ENCODE assay signal across 20 cellular contexts in genomic region chr10:9824546-9825164, GRCh38.
DNase-seq lines count a peak whose midpoint lies in the region; ATAC-seq and TF ChIP-seq lines count a peak whose summit lies in the region.
"Had no signal": no experiment of that assay in that cellular context is flagged by ENCODE, and none has a peak within 500 bp of the region (broad histone marks: within the 10 kb centered on the region; RNA-seq: fewer than 3 reads in every experiment).

No MANE protein-coding gene starts in this region.

- H3K4me1 Mint-ChIP-seq in endodermal cell (peaks cover 6% of the 10 kb centered on the region), nephron (peaks cover 4% of the 10 kb centered on the region)
- H3K4me1 Mint-ChIP-seq: activated CD4-positive, alpha-beta T cell treated with anti-CD3 and anti-CD28 coated beads, Interleukin-2, amount 10 ng/mL, durations not matched to agents 24 days and 14 days; CD4-positive, alpha-beta memory T cell had no signal

- dilution Hi-C loops in IMR-90 (cut with HindIII; ENCODE audit: low sequenced_read_pairs, unreplicated experiment) = no loop called here

- no peak overlapping the region; the same call in 1 of the 2 replicates for H3K14ac ChIP-seq in IMR-90 (replicated peaks; ENCODE audit: low read depth, low read length)

- H4K20me1 ChIP-seq in BLaER1 treated with 17β-estradiol and CSF1 and Interleukin-3, amounts not matched to agents 10 nM and 100 nM = no peaks in the 10 kb centered on the region
- no peaks in the 10 kb centered on the region for H4K20me1 ChIP-seq in IMR-90 (ENCODE audit: insufficient read depth, low read length)

- H3K79me1 ChIP-seq in IMR-90 (ENCODE audit: low read depth in 1 of 2, low read length in 2 of 2) = no peaks in the 10 kb centered on the region

- H3K9ac ChIP-seq in BLaER1 treated with 17β-estradiol and CSF1 and Interleukin-3, amounts not matched to agents 10 nM and 100 nM = peak overlapping the region in 1 of 11 experiments; percentile 21; a peak in 1 of 22 replicates
- H3K9ac ChIP-seq in IMR-90 (ENCODE audit: low read depth, low read length) (no peak overlapping the region), endodermal cell (ENCODE audit: extremely low read depth, low read length, poor library complexity, severe bottlenecking) (no peak overlapping the region)

- H3K4me3 Mint-ChIP-seq in endodermal cell (no peak overlapping the region), nephron (no peak overlapping the region)
- H3K4me3 Mint-ChIP-seq: activated CD4-positive, alpha-beta T cell treated with anti-CD3 and anti-CD28 coated beads, Interleukin-2, amount 10 ng/mL, durations not matched to agents 24 days and 14 days; CD4-positive, alpha-beta memory T cell; dendritic cell treated with granulocyte-macrophage colony-stimulating factor and Interleukin-4, amounts not matched to agents 40 ng/mL and 50 ng/mL, for 4 days had no signal

- H3K9me1 ChIP-seq in IMR-90 (ENCODE audit: insufficient read depth, low read length) = no peaks in the 10 kb centered on the region

- H2BK20ac ChIP-seq in IMR-90 (ENCODE audit: low read depth, low read length) = no peak overlapping the region

- intact Hi-C loops in IMR-90 (cut with micrococcal nuclease) = no loop called here

- CTCF ChIA-PET in IMR-90 (lab: Yijun Ruan, JAX) = interaction anchor here (0.7 kb wide), 1 partner anchor 62 kb away, joined by 3 read pairs; no protein-coding TSS in a partner anchor

- H2AK5ac ChIP-seq in IMR-90 (ENCODE audit: low read depth, low read length) = no peak overlapping the region

- in situ Hi-C loops in IMR-90 (cut with MboI; ENCODE audit: low sequenced_read_pairs) = no loop called here

- H3K27me3 Mint-ChIP-seq in endodermal cell (ENCODE audit: insufficient read depth) (no peaks in the 10 kb centered on the region), nephron (ENCODE audit: low read depth) (peaks cover 2% of the 10 kb centered on the region)
- H3K27me3 Mint-ChIP-seq: activated CD4-positive, alpha-beta T cell treated with anti-CD3 and anti-CD28 coated beads, Interleukin-2, amount 10 ng/mL, durations not matched to agents 24 days and 14 days; dendritic cell treated with granulocyte-macrophage colony-stimulating factor and Interleukin-4, amounts not matched to agents 40 ng/mL and 50 ng/mL, for 4 days had no signal

- no peak overlapping the region for H3K23ac ChIP-seq in IMR-90 (ENCODE audit: low read depth, low read length)

- no peak for TF ChIP-seq POLR2A in IMR-90 (IDR thresholded peaks at IDR 0.05; ENCODE audit: low read depth, low read length)

- BruUV-seq in IMR-90 (replicated peaks; lab: Mats Ljungman, UMichigan) = no TSS peak

- no peak overlapping the region for H3K4me3 ChIP-seq in BLaER1 treated with 17β-estradiol and CSF1 and Interleukin-3, amounts not matched to agents 10 nM and 100 nM
- no peak overlapping the region for H3K4me3 ChIP-seq in IMR-90 (ENCODE audit: insufficient read depth, low read depth, low read length)
- H3K4me3 ChIP-seq in endodermal cell (ENCODE audit: low read length) = no peak overlapping the region
- H3K4me3 ChIP-seq: prostate gland, SJCRH30 had no signal

- ATAC-seq in IMR-90 (ENCODE audit: low read depth) (no peak), HG02678 (IDR thresholded peaks at IDR 0.05; ENCODE audit: unreplicated experiment) (no peak), HG02884 (IDR thresholded peaks at IDR 0.05; ENCODE audit: unreplicated experiment) (no peak)
- ATAC-seq: left cardiac atrium had no signal

- POLR2A ChIA-PET in IMR-90 (lab: Charles Lee; ENCODE audit: unreplicated experiment) = no interaction called here

- peak overlapping the region in 7 of 11 experiments; percentile 0 to 73 (median 35); a peak in 9 of 22 replicates for H3K27ac ChIP-seq in BLaER1 treated with 17β-estradiol and CSF1 and Interleukin-3, amounts not matched to agents 10 nM and 100 nM
- H3K27ac ChIP-seq in IMR-90 (ENCODE audit: insufficient read depth, low read length) (no peak overlapping the region), endodermal cell (ENCODE audit: low read depth, low read length) (no peak overlapping the region)
- H3K27ac ChIP-seq: prostate gland, SJCRH30 had no signal

- no CpG with 5 or more reads among the region's 6 CpGs for WGBS in IMR-90 (ENCODE audit: extremely low coverage in 2 of 2, insufficient read length in 1 of 2), 2 experiments
- 93 to 97% methylated on average over 4 to 6 of the region's 6 CpGs for WGBS in endodermal cell (ENCODE audit: insufficient coverage in 1 of 2, insufficient read length in 1 of 2), 2 experiments

- H3K9me3 Mint-ChIP-seq in endodermal cell = no peaks in the 10 kb centered on the region
- H3K9me3 Mint-ChIP-seq in nephron = peaks cover 3% of the 10 kb centered on the region

- no peaks in the 10 kb centered on the region for H3K27me3 ChIP-seq in BLaER1 treated with 17β-estradiol and CSF1 and Interleukin-3, amounts not matched to agents 10 nM and 100 nM
- H3K27me3 ChIP-seq in IMR-90 (ENCODE audit: control insufficient read depth, insufficient read depth, low read length) (no peaks in the 10 kb centered on the region), endodermal cell (ENCODE audit: control insufficient read depth, insufficient read depth, low read length, poor library complexity, severe bottlenecking) (no peaks in the 10 kb centered on the region)
- H3K27me3 ChIP-seq: SJCRH30 had no signal

- H4K5ac ChIP-seq in IMR-90 (ENCODE audit: low read depth, low read length) = peak overlapping the region; percentile 9; the same call in 1 of the 2 replicates

- TF ChIP-seq CTCF in IMR-90 (conservative IDR thresholded peaks at IDR 0.05; ENCODE audit: low read depth, low read length) (no peak), endodermal cell (conservative IDR thresholded peaks at IDR 0.05) (no peak), nephron (IDR thresholded peaks at IDR 0.05; ENCODE audit: unreplicated experiment in 3 of 3) (no peak)

- no peaks in the 10 kb centered on the region for H3K36me3 Mint-ChIP-seq in endodermal cell (ENCODE audit: low read depth)
- H3K36me3 Mint-ChIP-seq in nephron (ENCODE audit: low read depth) = no peaks in the 10 kb centered on the region
- H3K36me3 Mint-ChIP-seq: CD4-positive, alpha-beta memory T cell had no signal

- no peak overlapping the region; the same call in 1 of the 2 replicates for H3K18ac ChIP-seq in IMR-90 (ENCODE audit: low read depth, low read length)

- H3K27ac Mint-ChIP-seq in endodermal cell = no peak overlapping the region
- H3K27ac Mint-ChIP-seq in nephron = peak overlapping the region; percentile 11 to 71 (median 47)
- H3K27ac Mint-ChIP-seq: activated CD4-positive, alpha-beta T cell treated with anti-CD3 and anti-CD28 coated beads, Interleukin-2, amount 10 ng/mL, durations not matched to agents 24 days and 14 days; CD4-positive, alpha-beta memory T cell; dendritic cell treated with granulocyte-macrophage colony-stimulating factor and Interleukin-4, amounts not matched to agents 40 ng/mL and 50 ng/mL, for 4 days had no signal

- H2AFZ ChIP-seq in IMR-90 (replicated peaks; ENCODE audit: low read length, poor library complexity) = no peak overlapping the region

- peak overlapping the region in 9 of 11 experiments; percentile 11 to 67 (median 32); a peak in 10 of 22 replicates for H3K4me2 ChIP-seq in BLaER1 treated with 17β-estradiol and CSF1 and Interleukin-3, amounts not matched to agents 10 nM and 100 nM
- H3K4me2 ChIP-seq in IMR-90 (ENCODE audit: low read depth, low read length) = no peak overlapping the region

- H3K9me3 ChIP-seq in BLaER1 treated with 17β-estradiol and CSF1 and Interleukin-3, amounts not matched to agents 10 nM and 100 nM (replicated peaks in 1 of 11) = 0 out of 22 replicates have a peak, but pooled peaks cover 0 to 5% (median 0%) of the 10 kb centered on the region in 11 experiments
- H3K9me3 ChIP-seq in IMR-90 (ENCODE audit: control insufficient read depth, insufficient read depth, low read length) = no peaks in the 10 kb centered on the region
- no peaks in the 10 kb centered on the region for H3K9me3 ChIP-seq in endodermal cell (ENCODE audit: control insufficient read depth, low read length)
- H3K9me3 ChIP-seq: prostate gland, SJCRH30 had no signal

- H2BK15ac ChIP-seq in IMR-90 (ENCODE audit: low read depth, low read length) = no peak overlapping the region

- no peak overlapping the region for H3K56ac ChIP-seq in IMR-90 (ENCODE audit: extremely low read depth, insufficient read depth, low read length)

- H4K91ac ChIP-seq in IMR-90 (ENCODE audit: insufficient read depth, low read depth, low read length) = no peak overlapping the region

- 0 out of 2 replicates have a peak overlapping the region, but pooled peaks have one; percentile 14 for H2BK120ac ChIP-seq in IMR-90 (ENCODE audit: low read depth, low read length)

- no peak overlapping the region for H4K8ac ChIP-seq in IMR-90 (ENCODE audit: low read depth in 2 of 2, low read length in 2 of 2)

- H3K4ac ChIP-seq in IMR-90 (ENCODE audit: low read depth, low read length) = no peak overlapping the region

- peaks cover 0 to 20% (median 8%) of the 10 kb centered on the region in 10 experiments; a peak in 13 of 20 replicates for H3K4me1 ChIP-seq in BLaER1 treated with 17β-estradiol and CSF1 and Interleukin-3, amounts not matched to agents 10 nM and 100 nM
- H3K4me1 ChIP-seq in IMR-90 (ENCODE audit: control insufficient read depth, insufficient read depth, low read length) (0 out of 2 replicates have a peak, but pooled peaks cover 1% of the 10 kb centered on the region), endodermal cell (ENCODE audit: control insufficient read depth, insufficient read depth, low read length) (peaks cover 3% of the 10 kb centered on the region)
- H3K4me1 ChIP-seq: prostate gland, SJCRH30 had no signal

- no peak for DNase-seq in IMR-90
- DNase-seq in endodermal cell = peak; percentile 30
- no peak for DNase-seq in DMS 273 (lab: John Stamatoyannopoulos, UW; ENCODE audit: unreplicated experiment)
- DNase-seq in NCI-H345 treated with DMSO at 0.1 percent for 48 hours (lab: John Stamatoyannopoulos, UW; ENCODE audit: unreplicated experiment) = no peak
- DNase-seq: activated CD4-positive, alpha-beta T cell treated with anti-CD3 and anti-CD28 coated beads, Interleukin-2, amount 10 ng/mL, durations not matched to agents 24 days and 14 days; activated naive CD4-positive, alpha-beta T cell treated with Interleukin-2 at 50 U/mL for 16 hours; CD4-positive, alpha-beta memory T cell; hippocampal formation; left cardiac atrium; NCI-H1694 treated with DMSO at 0.1 percent for 48 hours; NCI-H446; stimulated activated CD4-positive, alpha-beta T cell treated with anti-CD3 and anti-CD28 coated beads, Interleukin-12 subunit alpha, Interleukin-12 subunit beta, amount 100 ng/mL, for 4 hours; stimulated activated naive CD4-positive, alpha-beta T cell had no signal

- H2AK9ac ChIP-seq in IMR-90 (replicated peaks; ENCODE audit: low read depth, low read length, poor library complexity) = peak overlapping the region; percentile 65

- no peaks in the 10 kb centered on the region for H3K36me3 ChIP-seq in BLaER1 treated with 17β-estradiol and CSF1 and Interleukin-3, amounts not matched to agents 10 nM and 100 nM
- H3K36me3 ChIP-seq in IMR-90 (ENCODE audit: control insufficient read depth, insufficient read depth, low read length) = no peaks in the 10 kb centered on the region
- no peaks in the 10 kb centered on the region for H3K36me3 ChIP-seq in endodermal cell (ENCODE audit: control insufficient read depth, insufficient read depth, low read length)
- H3K36me3 ChIP-seq: prostate gland, SJCRH30 had no signal

- no peak for TF ChIP-seq RAD21 in IMR-90 (IDR thresholded peaks at IDR 0.05; ENCODE audit: low read length)

- H2BK5ac ChIP-seq in IMR-90 (ENCODE audit: low read depth, low read length, poor library complexity, severe bottlenecking) = no peak overlapping the region

Comparison
In these comparisons a context has a peak if more than half of its experiments do, and no peak if none do; other contexts are left out.
1. H3K27ac ChIP-seq: peak in BLaER1 treated with 17β-estradiol and CSF1 and Interleukin-3, amounts not matched to agents 10 nM and 100 nM (7 of 11); none in IMR-90 (single experiment) and endodermal cell (single experiment).